ENCODE assay signal across 8 cellular contexts in genomic region chr20:1122388-1123315, GRCh38. TPM values are rescaled to one million over a fixed set of nuclear protein-coding genes. Genes with fewer than 3 reads are reported as not detected.
A peak's percentile ranks its signal among the peaks of the same experiment; 100 is the strongest.
DNase-seq lines count a peak whose midpoint lies in the region; ATAC-seq and TF ChIP-seq lines count a peak whose summit lies in the region.

No MANE protein-coding gene starts in this region.

- TF ChIP-seq CTCF in chondrocyte (IDR thresholded peaks at IDR 0.05) = no peak

- H3K36me3 Mint-ChIP-seq in chondrocyte (ENCODE audit: low read depth) = peaks cover 23% of the 10 kb centered on the region

- H3K27me3 Mint-ChIP-seq in chondrocyte (ENCODE audit: low read depth) = no peaks in the 10 kb centered on the region

- no peak overlapping the region for H3K4me3 Mint-ChIP-seq in chondrocyte (ENCODE audit: unreplicated experiment)

- peaks cover 13 to 31% of the 10 kb centered on the region in 2 donors for H3K36me3 ChIP-seq in muscle layer of duodenum (ENCODE audit: control insufficient read depth in 1 of 2, insufficient read depth in 2 of 2, low read length in 2 of 2)

- peaks cover 25 to 47% of the 10 kb centered on the region in 2 donors for H3K4me1 ChIP-seq in muscle layer of duodenum (ENCODE audit: control insufficient read depth in 1 of 2, insufficient read depth in 2 of 2, low read length in 2 of 2)

- H3K4me1 Mint-ChIP-seq in chondrocyte (ENCODE audit: low read depth) = peaks cover 48% of the 10 kb centered on the region

- peak overlapping the region; percentile 56 for H3K27ac ChIP-seq in muscle layer of duodenum (ENCODE audit: low read length)

- no peaks in the 10 kb centered on the region for H3K27me3 ChIP-seq in muscle layer of duodenum (ENCODE audit: low read depth, low read length)

- H3K9me3 Mint-ChIP-seq in chondrocyte (ENCODE audit: low read depth) = no peaks in the 10 kb centered on the region

- no peaks in the 10 kb centered on the region for H3K9me3 ChIP-seq in muscle layer of duodenum (ENCODE audit: control insufficient read depth in 1 of 2, low read length in 2 of 2)

- ATAC-seq in HG03521 (IDR thresholded peaks at IDR 0.05; ENCODE audit: unreplicated experiment) (no peak), GM18511 (IDR thresholded peaks at IDR 0.05; ENCODE audit: unreplicated experiment) (no peak)

- peak overlapping the region; percentile 61 for H3K27ac Mint-ChIP-seq in chondrocyte (ENCODE audit: unreplicated experiment)

- peak overlapping the region in 1 of 2 donors; percentile 22 for H3K4me3 ChIP-seq in muscle layer of duodenum (ENCODE audit: low read depth in 1 of 2, low read length in 2 of 2)

- DNase-seq in NCI-H1092 treated with DMSO at 0.1 percent for 48 hours (lab: John Stamatoyannopoulos, UW) (peak; percentile 32), NCI-H1092 (lab: John Stamatoyannopoulos, UW) (no peak), NCI-H2196 treated with DMSO at 0.1 percent for 48 hours (lab: John Stamatoyannopoulos, UW; ENCODE audit: unreplicated experiment) (peak; percentile 82), chondrocyte (ENCODE audit: low spot score) (no peak), NCI-H82 treated with DMSO at 0.1 percent for 48 hours (lab: John Stamatoyannopoulos, UW; ENCODE audit: unreplicated experiment) (no peak)

RNA-seq across cellular contexts. Expression of gene PSMF1, which starts 4.2 kb away (rescaled TPM):
- total RNA-seq in chondrocyte = 99.4 to 117 TPM (median 110 TPM) in 3 replicates

Comparison
In these comparisons a context has a peak if more than half of its experiments do, and no peak if none do; other contexts are left out.
1. DNase-seq: peak in NCI-H1092 treated with DMSO at 0.1 percent for 48 hours (single experiment) and NCI-H2196 treated with DMSO at 0.1 percent for 48 hours (single experiment); none in NCI-H1092 (single experiment), chondrocyte (single experiment) and NCI-H82 treated with DMSO at 0.1 percent for 48 hours (single experiment).